ENCODE assay signal across 16 cellular contexts in the genomic region with DNA sequence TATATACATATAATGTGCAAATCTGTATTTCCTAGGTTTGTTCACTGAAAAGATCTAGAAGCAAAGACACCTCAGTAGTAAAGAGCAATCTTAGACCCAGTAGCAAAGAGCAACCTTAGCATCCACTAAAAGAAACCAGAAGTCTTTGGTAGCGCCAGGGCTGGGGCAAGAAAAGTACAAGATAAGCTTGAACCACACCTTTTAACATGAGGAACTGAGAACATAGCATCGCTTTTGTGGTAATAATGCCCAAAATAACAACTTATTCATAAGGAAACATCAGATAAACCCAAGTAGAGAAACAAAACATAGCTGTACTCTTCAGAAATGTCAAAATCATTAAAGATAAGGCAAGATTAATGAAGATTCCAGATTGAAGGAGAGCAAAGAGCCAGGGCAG.
DNase-seq lines count a peak whose midpoint lies in the region; ATAC-seq and TF ChIP-seq lines count a peak whose summit lies in the region.
"Had no signal": no experiment of that assay in that cellular context is flagged by ENCODE, and none has a peak within 500 bp of the region (broad histone marks: within the 10 kb centered on the region; RNA-seq: fewer than 3 reads in every experiment).

No MANE protein-coding gene starts in this region.

- H3K27ac Mint-ChIP-seq in memory B cell: peak overlapping the region; percentile 39
- H3K27ac Mint-ChIP-seq: activated naive CD4-positive, alpha-beta T cell treated with anti-CD3 and anti-CD28 coated beads, Interleukin-2, amount 50 U/mL, for 72 hours had no signal

- no peaks in the 10 kb centered on the region for H3K4me1 ChIP-seq in right lobe of liver

- TF ChIP-seq POLR2A in right lobe of liver (IDR thresholded peaks at IDR 0.05): no peak

- no peak overlapping the region for H3K27ac ChIP-seq in right lobe of liver
- H3K27ac ChIP-seq: C4-2B, hepatocyte, left ventricle myocardium inferior, suprapubic skin had no signal

- DNase-seq in memory B cell (ENCODE audit: low spot score in 2 of 2) (no peak), right lobe of liver (no peak), NCI-H146 (lab: John Stamatoyannopoulos, UW) (no peak)
- no peak for DNase-seq in activated CD4-positive, alpha-beta T cell treated with anti-CD3 and anti-CD28 coated beads, Interleukin-2, amount 50 U/mL, for 48 hours
- DNase-seq: activated CD8-positive, alpha-beta memory T cell treated with anti-CD3 and anti-CD28 coated beads, Interleukin-2, amount 50 U/mL, for 48 hours; left ventricle myocardium inferior; NCI-H2029 treated with DMSO at 0.1 percent for 48 hours had no signal

- H3K36me3 Mint-ChIP-seq in memory B cell: peaks cover 10% of the 10 kb centered on the region

- H3K4me3 ChIP-seq in right lobe of liver: no peak overlapping the region
- H3K4me3 ChIP-seq: hepatocyte, left ventricle myocardium inferior, suprapubic skin had no signal

- no peaks in the 10 kb centered on the region for H3K9me3 ChIP-seq in right lobe of liver
- H3K9me3 ChIP-seq: left ventricle myocardium inferior, suprapubic skin had no signal

- intact Hi-C loops in right lobe of liver (cut with DNase I): no loop called here

- no peaks in the 10 kb centered on the region for H3K27me3 Mint-ChIP-seq in memory B cell

- H3K4me1 Mint-ChIP-seq in memory B cell: peaks cover 23% of the 10 kb centered on the region

- H3K9me3 Mint-ChIP-seq in memory B cell: peaks cover 3% of the 10 kb centered on the region

- no peak overlapping the region for H3K4me3 Mint-ChIP-seq in memory B cell
- H3K4me3 Mint-ChIP-seq: neural crest cell had no signal

- WGBS in right lobe of liver (ENCODE audit: insufficient coverage, low coverage, low lambda C conversion rate, missing lambda C conversion rate): 100% methylated on average over 2 of the region's 2 CpGs

- no peak for TF ChIP-seq CTCF in right lobe of liver (IDR thresholded peaks at IDR 0.05)

- no peaks in the 10 kb centered on the region for H3K36me3 ChIP-seq in right lobe of liver
- H3K36me3 ChIP-seq: left ventricle myocardium inferior, suprapubic skin had no signal

- ATAC-seq in GM18870 (IDR thresholded peaks at IDR 0.05; ENCODE audit: unreplicated experiment) (peak; percentile 90), GM21576 (IDR thresholded peaks at IDR 0.05; ENCODE audit: unreplicated experiment) (peak; percentile 97), HG03108 (IDR thresholded peaks at IDR 0.05; ENCODE audit: unreplicated experiment) (peak; percentile 74), memory B cell (ENCODE audit: low read depth) (peak; percentile 86), right lobe of liver (no peak), SK-N-SH treated with all-trans-retinoic acid at 6 μM for 48 hours (no peak)
- ATAC-seq: activated naive CD4-positive, alpha-beta T cell treated with anti-CD3 and anti-CD28 coated beads, Interleukin-2, amount 50 U/mL, for 72 hours had no signal

- no peaks in the 10 kb centered on the region for H3K27me3 ChIP-seq in right lobe of liver
- H3K27me3 ChIP-seq: hepatocyte, suprapubic skin had no signal

TF ChIP-seq in SK-N-SH treated with all-trans-retinoic acid at 6 μM for 48 hours, 23 proteins besides CTCF, POLR2A, EP300 and RAD21:
- no peak for TF ChIP-seq ZC3H10 (CRISPR knock-in tag; IDR thresholded peaks at IDR 0.05)
- TF ChIP-seq CREB5 (CRISPR knock-in tag; IDR thresholded peaks at IDR 0.05; ENCODE audit: low read depth): no peak
- TF ChIP-seq OSR1 (CRISPR knock-in tag; IDR thresholded peaks at IDR 0.05): no peak
- TF ChIP-seq, protein P1, sequence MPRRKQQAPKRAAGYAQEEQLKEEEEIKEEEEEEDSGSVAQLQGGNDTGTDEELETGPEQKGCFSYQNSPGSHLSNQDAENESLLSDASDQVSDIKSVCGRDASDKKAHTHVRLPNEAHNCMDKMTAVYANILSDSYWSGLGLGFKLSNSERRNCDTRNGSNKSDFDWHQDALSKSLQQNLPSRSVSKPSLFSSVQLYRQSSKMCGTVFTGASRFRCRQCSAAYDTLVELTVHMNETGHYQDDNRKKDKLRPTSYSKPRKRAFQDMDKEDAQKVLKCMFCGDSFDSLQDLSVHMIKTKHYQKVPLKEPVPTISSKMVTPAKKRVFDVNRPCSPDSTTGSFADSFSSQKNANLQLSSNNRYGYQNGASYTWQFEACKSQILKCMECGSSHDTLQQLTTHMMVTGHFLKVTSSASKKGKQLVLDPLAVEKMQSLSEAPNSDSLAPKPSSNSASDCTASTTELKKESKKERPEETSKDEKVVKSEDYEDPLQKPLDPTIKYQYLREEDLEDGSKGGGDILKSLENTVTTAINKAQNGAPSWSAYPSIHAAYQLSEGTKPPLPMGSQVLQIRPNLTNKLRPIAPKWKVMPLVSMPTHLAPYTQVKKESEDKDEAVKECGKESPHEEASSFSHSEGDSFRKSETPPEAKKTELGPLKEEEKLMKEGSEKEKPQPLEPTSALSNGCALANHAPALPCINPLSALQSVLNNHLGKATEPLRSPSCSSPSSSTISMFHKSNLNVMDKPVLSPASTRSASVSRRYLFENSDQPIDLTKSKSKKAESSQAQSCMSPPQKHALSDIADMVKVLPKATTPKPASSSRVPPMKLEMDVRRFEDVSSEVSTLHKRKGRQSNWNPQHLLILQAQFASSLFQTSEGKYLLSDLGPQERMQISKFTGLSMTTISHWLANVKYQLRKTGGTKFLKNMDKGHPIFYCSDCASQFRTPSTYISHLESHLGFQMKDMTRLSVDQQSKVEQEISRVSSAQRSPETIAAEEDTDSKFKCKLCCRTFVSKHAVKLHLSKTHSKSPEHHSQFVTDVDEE (CRISPR knock-in tag; IDR thresholded peaks at IDR 0.05): no peak
- TF ChIP-seq SNAI2 (CRISPR knock-in tag; IDR thresholded peaks at IDR 0.05): no peak
- TF ChIP-seq ZFP30 (CRISPR knock-in tag; IDR thresholded peaks at IDR 0.05): no peak
- TF ChIP-seq ZNF565 (CRISPR knock-in tag; conservative IDR thresholded peaks at IDR 0.05; ENCODE audit: low read depth): no peak
- TF ChIP-seq POU6F1 (CRISPR knock-in tag; IDR thresholded peaks at IDR 0.05; ENCODE audit: borderline replicate concordance, low read depth): no peak
- TF ChIP-seq GLIS3 (CRISPR knock-in tag; IDR thresholded peaks at IDR 0.05): no peak

Comparison
In these comparisons a context has a peak if more than half of its experiments do, and no peak if none do; other contexts are left out.
1. ATAC-seq: peak in GM18870 (single experiment), GM21576 (single experiment), HG03108 (single experiment) and memory B cell (single experiment); none in right lobe of liver (0 of 4) and SK-N-SH treated with all-trans-retinoic acid at 6 μM for 48 hours (single experiment).